In the genomic region with DNA sequence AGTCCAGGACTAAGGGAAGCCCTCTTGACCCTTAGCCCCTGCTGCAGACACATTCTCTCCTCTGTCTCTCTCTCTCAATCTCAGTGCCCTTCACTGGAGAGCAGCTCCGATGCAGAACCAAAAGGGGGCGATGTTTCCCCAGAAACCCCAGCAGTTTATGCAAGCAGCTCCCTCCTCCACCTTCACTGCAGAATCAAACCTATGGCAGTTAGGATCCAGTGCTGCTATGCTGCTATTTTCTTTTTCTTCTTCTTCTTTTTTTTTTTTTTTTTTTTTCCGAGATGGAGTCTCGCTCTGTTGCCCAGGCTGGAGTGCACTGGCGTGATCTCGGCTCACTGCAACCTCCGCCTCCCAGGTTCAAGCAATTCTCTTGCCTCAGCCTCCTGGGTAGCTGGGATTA, we compare ENCODE assay signal across 8 cellular contexts. TPM values are rescaled to one million over a fixed set of nuclear protein-coding genes. Genes with fewer than 3 reads are reported as not detected.
A peak's percentile ranks its signal among the peaks of the same experiment; 100 is the strongest.
DNase-seq lines count a peak whose midpoint lies in the region; TF ChIP-seq lines count a peak whose summit lies in the region.
"Not testable (repeated sequence)": the region's sequence is repeated elsewhere in the genome, so short reads cannot be mapped to it uniquely, and the experiment has no call there.

No MANE protein-coding gene starts in this region.

- H3K36me3 Mint-ChIP-seq in T-helper 2 cell treated with Interferon-gamma antibody and Interleukin-4, amounts not matched to agents 5 μg/mL and 100 μg/mL, for 36 hours (ENCODE audit: low read depth): not testable (repeated sequence)

- not testable (repeated sequence) for H3K9me3 Mint-ChIP-seq in T-helper 2 cell treated with Interferon-gamma antibody and Interleukin-4, amounts not matched to agents 5 μg/mL and 100 μg/mL, for 36 hours

- not testable (repeated sequence) for H3K27me3 Mint-ChIP-seq in T-helper 2 cell treated with Interferon-gamma antibody and Interleukin-4, amounts not matched to agents 5 μg/mL and 100 μg/mL, for 36 hours (ENCODE audit: low read depth)

- H3K4me3 ChIP-seq in BE2C (ENCODE audit: low read depth, low read length); H7 (ENCODE audit: insufficient read depth, low read depth, low read length); fibroblast of mammary gland (ENCODE audit: control insufficient read depth, low read depth, low read length); mucosa of rectum (ENCODE audit: low read length in 2 of 2): not testable (repeated sequence)

- not testable (repeated sequence) for H3K4me1 ChIP-seq in BE2C; mucosa of rectum (ENCODE audit: control insufficient read depth in 2 of 2, insufficient read depth in 2 of 2, low read length in 2 of 2)

- H3K4me3 Mint-ChIP-seq in T-helper 2 cell treated with Interferon-gamma antibody and Interleukin-4, amounts not matched to agents 5 μg/mL and 100 μg/mL, for 36 hours: not testable (repeated sequence)

- peak; percentile 80 for DNase-seq in BE2C
- peak; percentile 87 for DNase-seq in H7
- peak; percentile 21 for DNase-seq in NCI-H2171 treated with DMSO at 0.1 percent for 48 hours (lab: John Stamatoyannopoulos, UW)
- peak; percentile 73 for DNase-seq in T-helper 2 cell treated with Interferon-gamma antibody and Interleukin-4, amounts not matched to agents 5 μg/mL and 100 μg/mL, for 36 hours (ENCODE audit: low spot score)
- peak; percentile 85 for DNase-seq in activated naive CD4-positive, alpha-beta T cell treated with Interleukin-2 at 50 U/mL for 16 hours
- peak; percentile 86 for DNase-seq in fibroblast of mammary gland (ENCODE audit: low read depth)
- peak; percentile 75 for DNase-seq in stimulated activated CD8-positive, alpha-beta memory T cell treated with anti-CD3 and anti-CD28 coated beads, Interleukin-12 subunit alpha, Interleukin-12 subunit beta, amount 100 ng/mL, for 1 hour (ENCODE audit: low read depth)

- not testable (repeated sequence) for H3K27ac ChIP-seq in mucosa of rectum (ENCODE audit: low read depth in 2 of 2, low read length in 2 of 2)

- H3K9ac ChIP-seq in mucosa of rectum (ENCODE audit: low read depth in 1 of 2, low read length in 2 of 2): peak overlapping the region; percentile 14 to 20

- peaks cover 15% of the 10 kb centered on the region for H3K4me1 Mint-ChIP-seq in T-helper 2 cell treated with Interferon-gamma antibody and Interleukin-4, amounts not matched to agents 5 μg/mL and 100 μg/mL, for 36 hours (ENCODE audit: low read depth)

- TF ChIP-seq CTCF in BE2C (IDR thresholded peaks at IDR 0.05; ENCODE audit: low read depth, low read length) (peak; percentile 95), fibroblast of mammary gland (conservative IDR thresholded peaks at IDR 0.05; ENCODE audit: control insufficient read depth, insufficient read depth, low read depth, low read length) (peak; percentile 99)

- H3K27me3 ChIP-seq in BE2C: peaks cover 11% of the 10 kb centered on the region; the same call in 1 of the 2 replicates
- not testable (repeated sequence) for H3K27me3 ChIP-seq in H7 (ENCODE audit: control insufficient read depth, insufficient read depth, low read length); mucosa of rectum (ENCODE audit: control insufficient read depth in 2 of 2, insufficient read depth in 2 of 2, low read length in 2 of 2)

- H3K9me3 ChIP-seq in BE2C; mucosa of rectum (ENCODE audit: control insufficient read depth in 2 of 2, low read length in 2 of 2): not testable (repeated sequence)

- not testable (repeated sequence) for H3K27ac Mint-ChIP-seq in T-helper 2 cell treated with Interferon-gamma antibody and Interleukin-4, amounts not matched to agents 5 μg/mL and 100 μg/mL, for 36 hours

- H3K36me3 ChIP-seq in BE2C: not testable (repeated sequence)
- H3K36me3 ChIP-seq in H7 (replicated peaks; ENCODE audit: control insufficient read depth, insufficient read depth, low read length): peaks cover 43% of the 10 kb centered on the region
- H3K36me3 ChIP-seq in mucosa of rectum (ENCODE audit: control insufficient read depth in 2 of 2, insufficient read depth in 2 of 2, low read length in 2 of 2): peaks cover 20 to 24% of the 10 kb centered on the region in 2 donors

RNA-seq across cellular contexts. Expression of gene CYP2S1, which starts 11.3 kb away (rescaled TPM):
- polyA plus RNA-seq in BE2C (2012; ENCODE audit: insufficient read depth, insufficient read length, low read depth): 5.4 TPM
- total RNA-seq in H7 (2014; rRNA removed; shearing (Covaris generic)): 60.4 and 108 TPM in 2 replicates

RNA-seq across cellular contexts. Expression of gene AXL, which starts 14.7 kb away (rescaled TPM):
- 1.8 TPM for polyA plus RNA-seq in BE2C (2012; ENCODE audit: insufficient read depth, insufficient read length, low read depth)
- total RNA-seq in H7 (2014; rRNA removed; shearing (Covaris generic)): 23.3 and 26.8 TPM in 2 replicates

RNA-seq across cellular contexts. Expression of gene HNRNPUL1, which starts 59.8 kb away (rescaled TPM):
- 344 TPM for polyA plus RNA-seq in BE2C (2012; ENCODE audit: insufficient read depth, insufficient read length, low read depth)
- total RNA-seq in H7 (2014; rRNA removed; shearing (Covaris generic)): 178 and 194 TPM in 2 replicates

Comparison
In these comparisons a context has a peak if more than half of its experiments do, and no peak if none do; other contexts are left out.
1. DNase-seq: peak in every context shown above with its lines; median percentile 87 in H7; 86 in fibroblast of mammary gland; 85 in activated naive CD4-positive, alpha-beta T cell treated with Interleukin-2 at 50 U/mL for 16 hours; 80 in BE2C; 75 in stimulated activated CD8-positive, alpha-beta memory T cell treated with anti-CD3 and anti-CD28 coated beads, Interleukin-12 subunit alpha, Interleukin-12 subunit beta, amount 100 ng/mL, for 1 hour; 73 in T-helper 2 cell treated with Interferon-gamma antibody and Interleukin-4, amounts not matched to agents 5 μg/mL and 100 μg/mL, for 36 hours; 21 in NCI-H2171 treated with DMSO at 0.1 percent for 48 hours.